21 cellular contexts compared by ENCODE assay signal in genomic region chr14:95162641-95163040, GRCh38. TPM values are rescaled to one million over a fixed set of nuclear protein-coding genes. Genes with fewer than 3 reads are reported as not detected.
A peak's percentile ranks its signal among the peaks of the same experiment; 100 is the strongest.
DNase-seq lines count a peak whose midpoint lies in the region; ATAC-seq and TF ChIP-seq lines count a peak whose summit lies in the region.
"Had no signal": no experiment of that assay in that cellular context is flagged by ENCODE, and none has a peak within 500 bp of the region (broad histone marks: within the 10 kb centered on the region; RNA-seq: fewer than 3 reads in every experiment).

No MANE protein-coding gene starts in this region.

- H3K4me3 ChIP-seq in GM23338 (no peak overlapping the region), endodermal cell (ENCODE audit: low read length) (peak overlapping the region; percentile 25), neural progenitor cell (no peak overlapping the region), adrenal gland (no peak overlapping the region)
- H3K4me3 ChIP-seq: BLaER1, GM23248 had no signal

- WGBS in endodermal cell (ENCODE audit: insufficient coverage in 1 of 2, insufficient read length in 1 of 2), 2 experiments: 10 to 12% methylated on average over 2 of the region's 2 CpGs
- WGBS in adrenal gland, 4 donors: 70 to 94% (median 87%) methylated on average over 2 of the region's 2 CpGs

- H3K4me2 ChIP-seq in GM23338: no peak overlapping the region
- peak overlapping the region; percentile 48 for H3K4me2 ChIP-seq in neural progenitor cell
- H3K4me2 ChIP-seq: BLaER1 had no signal

- H3K9me2 ChIP-seq in GM23338 (ENCODE audit: insufficient read depth): 0 out of 2 replicates have a peak, but pooled peaks cover 4% of the 10 kb centered on the region

- H3K27ac ChIP-seq in GM23338 (ENCODE audit: low read depth) (no peak overlapping the region), endodermal cell (ENCODE audit: low read depth, low read length) (no peak overlapping the region), neural progenitor cell (no peak overlapping the region), adrenal gland (no peak overlapping the region)
- H3K27ac ChIP-seq: BLaER1, GM23248 had no signal

- peaks cover 27% of the 10 kb centered on the region for H3K36me3 Mint-ChIP-seq in GM23338 (ENCODE audit: low read depth)
- peaks cover 13% of the 10 kb centered on the region for H3K36me3 Mint-ChIP-seq in endodermal cell (ENCODE audit: low read depth)
- peaks cover 12% of the 10 kb centered on the region for H3K36me3 Mint-ChIP-seq in neural progenitor cell

- H3K9me3 Mint-ChIP-seq in GM23338 (peaks cover 21% of the 10 kb centered on the region), endodermal cell (peaks cover 31% of the 10 kb centered on the region), neural progenitor cell (peaks cover 10% of the 10 kb centered on the region)

- no peaks in the 10 kb centered on the region for H3F3A ChIP-seq in GM23338 (replicated peaks; ENCODE audit: low read depth)
- peaks cover 9% of the 10 kb centered on the region for H3F3A ChIP-seq in neural progenitor cell (ENCODE audit: low read depth)

- TF ChIP-seq CTCF in GM23338 (conservative IDR thresholded peaks at IDR 0.05; ENCODE audit: low read depth in 2 of 2): no peak
- TF ChIP-seq CTCF in endodermal cell (conservative IDR thresholded peaks at IDR 0.05): no peak
- no peak for TF ChIP-seq CTCF in neural progenitor cell (IDR thresholded peaks at IDR 0.05)
- no peak for TF ChIP-seq CTCF in adrenal gland (IDR thresholded peaks at IDR 0.05)

- H3K4me1 Mint-ChIP-seq in GM23338 (peaks cover 30% of the 10 kb centered on the region), endodermal cell (peaks cover 33% of the 10 kb centered on the region), neural progenitor cell (peaks cover 21% of the 10 kb centered on the region)

- H3K4me3 Mint-ChIP-seq in GM23338: no peak overlapping the region; the same call in 2 of the 3 replicates
- peak overlapping the region; percentile 1 for H3K4me3 Mint-ChIP-seq in endodermal cell
- H3K4me3 Mint-ChIP-seq in neural progenitor cell: no peak overlapping the region
- H3K4me3 Mint-ChIP-seq: CD8-positive, alpha-beta T cell had no signal

- 0 out of 2 replicates have a peak, but pooled peaks cover 4% of the 10 kb centered on the region for H3K79me2 ChIP-seq in GM23338 (replicated peaks; ENCODE audit: insufficient read depth)
- H3K79me2 ChIP-seq in neural progenitor cell (ENCODE audit: low read depth): peaks cover 7% of the 10 kb centered on the region

- peak; percentile 52 for ATAC-seq in GM23338
- no peak for ATAC-seq in HG02763 (IDR thresholded peaks at IDR 0.05; ENCODE audit: unreplicated experiment)
- ATAC-seq: CD8-positive, alpha-beta T cell; HepG2 had no signal

- H3K27me3 Mint-ChIP-seq in GM23338 (ENCODE audit: insufficient read depth, low read depth, poor library complexity) (peaks cover 4% of the 10 kb centered on the region), endodermal cell (ENCODE audit: insufficient read depth) (peaks cover 2% of the 10 kb centered on the region), neural progenitor cell (ENCODE audit: insufficient read depth, low read depth) (peaks cover 2% of the 10 kb centered on the region)

- H4K20me1 ChIP-seq in GM23338 (replicated peaks; ENCODE audit: insufficient read depth) (no peaks in the 10 kb centered on the region), neural progenitor cell (ENCODE audit: low read depth) (no peaks in the 10 kb centered on the region)
- H4K20me1 ChIP-seq: BLaER1 had no signal

- H3K27ac Mint-ChIP-seq in GM23338: no peak overlapping the region
- peak overlapping the region; percentile 56 for H3K27ac Mint-ChIP-seq in endodermal cell
- H3K27ac Mint-ChIP-seq in neural progenitor cell: peak overlapping the region; percentile 40
- H3K27ac Mint-ChIP-seq: CD8-positive, alpha-beta T cell had no signal

- intact Hi-C loops in adrenal gland (cut with DNase I): no loop called here

- peaks cover 27% of the 10 kb centered on the region for H3K9me3 ChIP-seq in endodermal cell (ENCODE audit: control insufficient read depth, low read length)
- no peaks in the 10 kb centered on the region for H3K9me3 ChIP-seq in neural progenitor cell (ENCODE audit: low read depth)
- no peaks in the 10 kb centered on the region for H3K9me3 ChIP-seq in adrenal gland (replicated peaks in 1 of 3)
- H3K9me3 ChIP-seq: Caco-2 had no signal

- no peak overlapping the region for H2AFZ ChIP-seq in GM23338
- no peak overlapping the region for H2AFZ ChIP-seq in neural progenitor cell (replicated peaks)
- H2AFZ ChIP-seq: GM23248 had no signal

- H3K9ac ChIP-seq in endodermal cell (ENCODE audit: extremely low read depth, low read length, poor library complexity, severe bottlenecking) (no peak overlapping the region), neural progenitor cell (no peak overlapping the region)
- H3K9ac ChIP-seq: BLaER1, GM23248 had no signal

- TF ChIP-seq POLR2A in adrenal gland (IDR thresholded peaks at IDR 0.05): no peak

- DNase-seq in GM23338 (ENCODE audit: low spot score) (no peak), NCI-H345 treated with DMSO at 0.1 percent for 48 hours (lab: John Stamatoyannopoulos, UW; ENCODE audit: unreplicated experiment) (peak; percentile 20), endodermal cell (peak; percentile 76), neural progenitor cell (ENCODE audit: low spot score) (peak; percentile 14), NOMO-1 treated with DMSO at 0.1 percent for 48 hours (lab: John Stamatoyannopoulos, UW; ENCODE audit: unreplicated experiment) (no peak), adrenal gland (no peak)
- no peak for DNase-seq in stimulated activated naive CD4-positive, alpha-beta T cell treated with Interleukin-2 at 50 U/mL for 16 hours (lab: John Stamatoyannopoulos, UW)
- DNase-seq: Caco-2; CD8-positive, alpha-beta T cell; GM23248; HCEC 1CT; Karpas-422; NCI-H1105; NCI-H1436 treated with DMSO at 0.1 percent for 48 hours; NCI-H187 treated with DMSO at 0.1 percent for 48 hours; NCI-H526 treated with DMSO at 0.1 percent for 48 hours; Right ventricle myocardium superior; RPMI8226 had no signal

- H3K27me3 ChIP-seq in GM23338 (ENCODE audit: insufficient read depth): no peaks in the 10 kb centered on the region
- H3K27me3 ChIP-seq in endodermal cell (ENCODE audit: control insufficient read depth, insufficient read depth, low read length, poor library complexity, severe bottlenecking): no peaks in the 10 kb centered on the region
- H3K27me3 ChIP-seq in neural progenitor cell: no peaks in the 10 kb centered on the region
- H3K27me3 ChIP-seq in adrenal gland: no peaks in the 10 kb centered on the region
- H3K27me3 ChIP-seq: BLaER1 had no signal

- H3K36me3 ChIP-seq in GM23338 (ENCODE audit: insufficient read depth) (no peaks in the 10 kb centered on the region; the same call in 1 of the 2 replicates), endodermal cell (ENCODE audit: control insufficient read depth, insufficient read depth, low read length) (no peaks in the 10 kb centered on the region), neural progenitor cell (no peaks in the 10 kb centered on the region), adrenal gland (replicated peaks in 1 of 2) (no peaks in the 10 kb centered on the region)

- H3K4me1 ChIP-seq in GM23338 (ENCODE audit: insufficient read depth) (peaks cover 13% of the 10 kb centered on the region; the same call in 1 of the 2 replicates), endodermal cell (ENCODE audit: control insufficient read depth, insufficient read depth, low read length) (peaks cover 14% of the 10 kb centered on the region), neural progenitor cell (peaks cover 17% of the 10 kb centered on the region), adrenal gland (replicated peaks in 1 of 2) (peaks cover 6 to 17% of the 10 kb centered on the region in 2 donors)

RNA-seq across cellular contexts. Expression of gene DICER1, which starts 5.3 kb away (rescaled TPM):
- total RNA-seq in GM23338 (2014; rRNA removed; shearing (Covaris generic)): 52.6 and 59.2 TPM in 2 replicates
- polyA plus RNA-seq in GM23338 (2016; fragmentation: Nextera tagmentation; extraction: Ambion mirVana) (17.6 and 21.4 TPM in 2 replicates), adrenal gland (10 to 100 TPM in 2 of 3 donors, 1 to 10 TPM in 1; 7.1 to 22.8 (median 11.5) TPM)
- total RNA-seq in endodermal cell (10 to 100 TPM; 66.1 to 69.2 TPM), neural progenitor cell (ENCODE audit: low replicate concordance) (56.7 and 70.0 TPM in 2 replicates), adrenal gland (10 to 100 TPM; 15.3 to 69.4 (median 43.8) TPM)
- 53.6 TPM for polyA plus RNA-seq in endodermal cell (2013, experiment 1 of 2)
- polyA plus RNA-seq in endodermal cell (2013, experiment 2 of 2): 53.5 TPM

Comparison
In these comparisons a context has a peak if more than half of its experiments do, and no peak if none do; other contexts are left out.
1. DNase-seq: peak in NCI-H345 treated with DMSO at 0.1 percent for 48 hours (single experiment), endodermal cell (single experiment) and neural progenitor cell (single experiment); none in GM23338 (single experiment), stimulated activated naive CD4-positive, alpha-beta T cell treated with Interleukin-2 at 50 U/mL for 16 hours (single experiment), NOMO-1 treated with DMSO at 0.1 percent for 48 hours (single experiment) and adrenal gland (0 of 7).